In the genomic region with DNA sequence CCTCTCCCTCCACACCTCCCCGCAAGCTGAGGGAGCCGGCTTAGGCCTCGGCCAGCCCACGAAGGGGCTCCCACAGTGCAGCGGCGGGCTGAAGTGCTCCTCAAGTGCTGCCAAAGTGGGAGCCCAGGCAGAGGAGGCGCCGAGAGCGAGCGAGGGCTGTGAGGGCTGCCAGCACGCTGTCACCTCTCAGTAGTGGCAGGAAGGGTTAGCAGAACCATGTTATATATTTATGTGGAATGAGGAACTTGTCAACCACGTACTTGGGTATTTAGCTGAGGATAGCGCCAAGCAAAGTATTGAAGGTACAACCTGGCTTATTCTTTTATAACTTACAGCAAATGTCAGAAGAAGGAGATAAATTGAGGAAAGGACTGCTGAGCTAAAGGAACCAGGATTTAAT, we compare ENCODE assay signal across 26 cellular contexts.
"Had no signal": no experiment of that assay in that cellular context is flagged by ENCODE, and none has a peak within 500 bp of the region (broad histone marks: within the 10 kb centered on the region; RNA-seq: fewer than 3 reads in every experiment).

No MANE protein-coding gene starts in this region.

- DNase-seq: activated CD4-positive, alpha-beta T cell treated with anti-CD3 and anti-CD28 coated beads for 48 hours; activated CD4-positive, alpha-beta T cell treated with anti-CD3 and anti-CD28 coated beads, Interleukin-2, amount 50 U/mL, for 1 hour; activated CD4-positive, alpha-beta T cell treated with anti-CD3 and anti-CD28 coated beads, Interleukin-2, amount 50 U/mL, for 48 hours; activated CD4-positive, CD25-positive, alpha-beta regulatory T cell; activated CD4-positive, CD25-positive, alpha-beta regulatory T cell treated with anti-CD3 and anti-CD28 coated beads, Interleukin-2, amount 50 U/mL, for 72 hours; activated CD8-positive, alpha-beta memory T cell treated with anti-CD3 and anti-CD28 coated beads for 24 hours; activated CD8-positive, alpha-beta T cell treated with anti-CD3 and anti-CD28 coated beads for 36 hours; activated effector memory CD4-positive, alpha-beta T cell treated with Interleukin-2 at 50 U/mL for 16 hours; activated gamma-delta T cell treated with Interleukin-2 at 50 U/mL for 16 hours; activated naive CD4-positive, alpha-beta T cell treated with Interleukin-2 at 50 U/mL for 16 hours; activated naive CD8-positive, alpha-beta T cell treated with anti-CD3 and anti-CD28 coated beads for 36 hours; activated naive CD8-positive, alpha-beta T cell treated with anti-CD3 and anti-CD28 coated beads, Interleukin-2, amount 50 U/mL, for 24 hours; activated T-cell treated with anti-CD3 and anti-CD28 coated beads, Interleukin-2, amount 50 U/mL, for 4 hours; adrenal gland; amygdala; aorta; body of pancreas; caudate nucleus; cerebellar nuclear complex; colonic mucosa; effector CD8-positive, alpha-beta T cell; esophagus squamous epithelium; foreskin melanocyte; T-helper 1 cell; T-helper 17 cell; T1000 had no signal
